2 cellular contexts compared by ENCODE assay signal in the genomic region with DNA sequence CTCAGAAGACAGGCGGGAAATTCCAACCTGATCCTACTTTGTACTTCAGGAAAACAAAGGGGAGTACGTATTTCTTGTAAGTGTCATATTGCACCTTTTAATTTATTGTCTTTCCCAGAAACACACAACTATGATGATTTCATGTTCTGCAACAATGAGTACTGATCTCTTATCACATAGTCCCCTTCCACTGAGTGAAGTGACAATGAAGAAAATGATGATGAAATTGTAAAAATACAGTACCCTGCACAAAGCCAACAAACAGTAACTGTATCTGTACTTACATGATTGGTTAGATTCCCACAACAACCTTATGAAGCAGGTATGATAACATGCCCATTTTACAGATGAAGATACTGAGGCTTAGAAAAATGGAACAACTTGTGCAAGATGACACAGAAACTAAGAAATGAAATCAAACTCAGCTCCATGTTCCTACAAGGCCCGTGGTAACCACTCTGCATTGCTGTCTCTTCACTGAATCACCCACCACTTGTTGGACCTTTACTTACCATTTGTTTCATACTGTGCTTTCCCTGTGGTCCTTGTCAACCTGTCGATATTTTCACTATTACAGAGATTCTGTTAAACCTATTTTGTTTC.
TF ChIP-seq lines count a peak whose summit lies in the region.

No MANE protein-coding gene starts in this region.

TF ChIP-seq in HEK293, 187 proteins besides CTCF, POLR2A, EP300 and RAD21:
- TF ChIP-seq ZIC2 (tag by site-specific recombination; IDR thresholded peaks at IDR 0.05) (no peak), SCRT2 (tag by site-specific recombination; IDR thresholded peaks at IDR 0.05) (peak; percentile 46; the same call in 1 of the 2 replicates)
TF ChIP-seq in HEK293: peak in this region for 1.

TF ChIP-seq in IMR-90, 13 proteins besides CTCF, POLR2A, EP300 and RAD21:
- TF ChIP-seq MXI1 (IDR thresholded peaks at IDR 0.05; ENCODE audit: borderline replicate concordance, low read depth, low read length) (no peak), FOS (IDR thresholded peaks at IDR 0.05; ENCODE audit: low read depth, low read length) (no peak), CEBPB (IDR thresholded peaks at IDR 0.05; ENCODE audit: low read depth, low read length) (no peak), MAZ (IDR thresholded peaks at IDR 0.05; ENCODE audit: borderline replicate concordance, low read depth, low read length) (no peak), BHLHE40 (IDR thresholded peaks at IDR 0.05; ENCODE audit: low read depth, low read length) (no peak), SMC3 (IDR thresholded peaks at IDR 0.05; ENCODE audit: low read depth, low read length) (no peak), RFX5 (IDR thresholded peaks at IDR 0.05; ENCODE audit: low read depth, low read length) (no peak), MAFK (IDR thresholded peaks at IDR 0.05; ENCODE audit: low read depth, low read length) (no peak), CHD1 (IDR thresholded peaks at IDR 0.05; ENCODE audit: low read depth, low read length) (no peak), NFE2L2 (IDR thresholded peaks at IDR 0.05; ENCODE audit: low read depth, low read length) (no peak), USF2 (IDR thresholded peaks at IDR 0.05; ENCODE audit: low read depth, low read length) (no peak), RCOR1 (IDR thresholded peaks at IDR 0.05; ENCODE audit: insufficient replicate concordance, low read length) (no peak), ELK1 (IDR thresholded peaks at IDR 0.05; ENCODE audit: borderline replicate concordance, low read depth, low read length) (no peak)
TF ChIP-seq in IMR-90: peak in this region for 0.
